In the genomic region with DNA sequence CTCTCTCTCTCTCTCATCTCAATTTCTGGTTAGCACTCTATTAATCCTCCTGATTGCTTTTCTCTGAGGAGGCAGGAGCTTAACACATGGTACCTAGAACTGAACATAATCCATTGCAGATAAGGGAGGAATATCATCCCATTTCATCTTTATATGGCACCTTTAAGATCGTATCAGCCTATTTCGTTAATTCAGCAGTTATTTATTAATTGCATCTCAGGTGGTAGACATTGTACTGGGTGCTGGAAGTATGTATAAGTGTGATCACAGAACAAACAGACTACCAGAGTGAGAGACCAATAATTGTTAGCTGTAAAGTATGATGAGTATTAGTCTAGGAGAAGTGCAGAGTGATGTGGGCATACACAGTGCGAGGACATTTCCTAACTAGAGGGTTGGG, we compare ENCODE assay signal across 14 cellular contexts.
"Had no signal": no experiment of that assay in that cellular context is flagged by ENCODE, and none has a peak within 500 bp of the region (broad histone marks: within the 10 kb centered on the region; RNA-seq: fewer than 3 reads in every experiment).

No MANE protein-coding gene starts in this region.

- H3K36me3 Mint-ChIP-seq: activated naive CD4-positive, alpha-beta T cell treated with anti-CD3 and anti-CD28 coated beads, Interleukin-2, amount 10 ng/mL, durations not matched to agents 7 days and 5 days; neural progenitor cell; stimulated activated naive B cell treated with anti-CD40 and anti-IgM and Interleukin-4, amounts not matched to agents 10 μg/mL and 1 μg/mL and 100 μg/mL, for 72 hours; type B pancreatic cell had no signal

- H3K9ac ChIP-seq: neural progenitor cell, parathyroid adenoma had no signal

- H3K9me3 ChIP-seq: heart right ventricle had no signal

- H3K27ac Mint-ChIP-seq: activated B cell treated with CpG ODN at 0.5 μM for 24 hours; activated naive CD4-positive, alpha-beta T cell treated with anti-CD3 and anti-CD28 coated beads, Interleukin-2, amount 10 ng/mL, durations not matched to agents 7 days and 5 days; activated T-helper 2 cell treated with anti-CD3 and anti-CD28 coated beads, Interferon-gamma antibody, Interleukin-2, Interleukin-4, amounts not matched to agents 10 μg/mL and 5 μg/mL and 100 μg/mL, durations not matched to agents 14 hours and 24 hours and 36 hours; neural progenitor cell; stimulated activated naive B cell treated with anti-CD40 and anti-IgM and Interleukin-4, amounts not matched to agents 10 μg/mL and 1 μg/mL and 100 μg/mL, for 72 hours; type B pancreatic cell had no signal

- H3K27ac ChIP-seq: brain microvascular endothelial cell, heart right ventricle, neural progenitor cell, parathyroid adenoma had no signal

- H3K4me3 ChIP-seq: heart right ventricle, neural progenitor cell had no signal

- H3K36me3 ChIP-seq: brain microvascular endothelial cell, heart right ventricle, neural progenitor cell had no signal

- H3K27me3 ChIP-seq: brain microvascular endothelial cell, heart right ventricle, neural progenitor cell had no signal

- H3K4me3 Mint-ChIP-seq: activated B cell treated with CpG ODN at 0.5 μM for 24 hours; activated naive CD4-positive, alpha-beta T cell treated with anti-CD3 and anti-CD28 coated beads, Interleukin-2, amount 10 ng/mL, durations not matched to agents 7 days and 5 days; neural progenitor cell; stimulated activated naive B cell treated with anti-CD40 and anti-IgM and Interleukin-4, amounts not matched to agents 10 μg/mL and 1 μg/mL and 100 μg/mL, for 72 hours; type B pancreatic cell had no signal

- H2AFZ ChIP-seq: neural progenitor cell, parathyroid adenoma had no signal

- DNase-seq: activated B cell treated with CpG ODN at 0.5 μM for 24 hours; activated CD4-positive, alpha-beta T cell treated with anti-CD3 and anti-CD28 coated beads, Interleukin-2, amount 50 U/mL, for 1 hour; activated naive CD4-positive, alpha-beta T cell treated with anti-CD3 and anti-CD28 coated beads, Interleukin-2, amount 10 ng/mL, durations not matched to agents 7 days and 5 days; brain microvascular endothelial cell; heart right ventricle; mesendoderm; retina; stimulated activated CD4-positive, alpha-beta T cell treated with anti-CD3 and anti-CD28 coated beads, Interleukin-2, amount 100 ng/mL, for 24 hours; stimulated activated naive B cell treated with anti-CD40 and anti-IgM and Interleukin-4, amounts not matched to agents 10 μg/mL and 1 μg/mL and 100 μg/mL, for 72 hours; T-helper 2 cell had no signal

- H3K9me3 Mint-ChIP-seq: activated B cell treated with CpG ODN at 0.5 μM for 24 hours; activated naive CD4-positive, alpha-beta T cell treated with anti-CD3 and anti-CD28 coated beads, Interleukin-2, amount 10 ng/mL, durations not matched to agents 7 days and 5 days; activated T-helper 2 cell treated with anti-CD3 and anti-CD28 coated beads, Interferon-gamma antibody, Interleukin-2, Interleukin-4, amounts not matched to agents 10 μg/mL and 5 μg/mL and 100 μg/mL, durations not matched to agents 14 hours and 24 hours and 36 hours; neural progenitor cell; stimulated activated naive B cell treated with anti-CD40 and anti-IgM and Interleukin-4, amounts not matched to agents 10 μg/mL and 1 μg/mL and 100 μg/mL, for 72 hours; type B pancreatic cell had no signal

- ATAC-seq: stimulated activated naive B cell treated with anti-CD40 and anti-IgM and Interleukin-4, amounts not matched to agents 10 μg/mL and 1 μg/mL and 100 μg/mL, for 72 hours had no signal

- H3K27me3 Mint-ChIP-seq: activated naive CD4-positive, alpha-beta T cell treated with anti-CD3 and anti-CD28 coated beads, Interleukin-2, amount 10 ng/mL, durations not matched to agents 7 days and 5 days; type B pancreatic cell had no signal

- H3K4me1 ChIP-seq: parathyroid adenoma had no signal

- H3K4me1 Mint-ChIP-seq: activated B cell treated with CpG ODN at 0.5 μM for 24 hours; activated naive CD4-positive, alpha-beta T cell treated with anti-CD3 and anti-CD28 coated beads, Interleukin-2, amount 10 ng/mL, durations not matched to agents 7 days and 5 days had no signal
